In the genomic region with DNA sequence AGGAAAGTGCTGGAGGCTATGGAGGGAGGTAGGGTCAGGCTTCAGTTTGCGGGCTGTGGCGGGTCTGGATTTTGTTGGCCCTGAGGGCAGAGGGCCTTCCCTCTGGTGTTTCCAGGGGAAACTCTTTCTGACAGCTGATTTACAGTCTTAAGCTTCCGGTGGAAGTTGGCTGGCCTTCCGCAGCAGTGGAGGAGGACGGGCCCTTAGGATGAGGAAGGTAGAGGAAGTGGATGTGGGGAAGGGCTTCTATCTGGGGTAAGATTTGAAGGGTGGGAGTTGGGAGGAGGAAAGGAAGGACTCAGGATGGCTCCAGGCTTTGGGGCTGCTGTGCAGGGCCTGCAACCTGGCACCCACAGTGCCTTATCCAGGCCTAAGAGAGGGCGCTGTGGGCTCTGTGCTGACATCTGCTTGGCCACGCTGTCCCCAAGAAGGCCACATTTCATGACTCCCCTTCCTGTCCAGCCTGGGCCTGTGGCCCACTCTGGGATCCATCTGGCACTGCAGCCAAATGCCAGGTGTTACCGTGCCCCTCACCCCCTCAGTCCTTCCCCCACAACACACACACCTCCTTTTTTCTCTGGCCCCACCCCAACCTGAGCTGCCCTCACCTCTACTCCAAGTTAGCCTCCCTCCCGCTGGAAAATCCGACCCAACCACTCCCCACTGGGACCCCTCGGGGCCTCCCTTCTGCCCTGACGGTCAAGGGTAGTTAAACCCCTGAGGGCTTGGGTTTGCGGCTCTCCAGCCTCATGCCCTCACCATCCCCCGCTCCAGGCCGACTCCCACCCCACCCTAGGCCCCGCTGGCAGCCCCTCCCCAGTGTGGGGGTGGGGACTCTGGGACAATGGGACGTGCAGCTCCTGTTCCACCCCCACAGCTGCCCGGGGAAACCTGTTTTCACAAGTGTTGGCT, we compare ENCODE assay signal across 10 cellular contexts. TPM values are rescaled to one million over a fixed set of nuclear protein-coding genes. Genes with fewer than 3 reads are reported as not detected.
DNase-seq lines count a peak whose midpoint lies in the region; ATAC-seq and TF ChIP-seq lines count a peak whose summit lies in the region.
"Had no signal": no experiment of that assay in that cellular context is flagged by ENCODE, and none has a peak within 500 bp of the region (broad histone marks: within the 10 kb centered on the region; RNA-seq: fewer than 3 reads in every experiment).

No MANE protein-coding gene starts in this region.

- no peaks in the 10 kb centered on the region for H3K36me3 ChIP-seq in endodermal cell (ENCODE audit: control insufficient read depth, insufficient read depth, low read length)
- H3K36me3 ChIP-seq: adrenal gland, SJSA1 had no signal

- H3K36me3 Mint-ChIP-seq in endodermal cell (ENCODE audit: low read depth) (no peaks in the 10 kb centered on the region), nephron progenitor cell (ENCODE audit: low read depth) (no peaks in the 10 kb centered on the region)

- 44 to 69% methylated on average over 5 to 17 of the region's 18 CpGs for WGBS in endodermal cell (ENCODE audit: insufficient coverage in 1 of 2, insufficient read length in 1 of 2), 2 experiments

- no peaks in the 10 kb centered on the region for H3K9me3 ChIP-seq in endodermal cell (ENCODE audit: control insufficient read depth, low read length)
- H3K9me3 ChIP-seq: adrenal gland, SJSA1 had no signal

- H3K9me3 Mint-ChIP-seq in endodermal cell = no peaks in the 10 kb centered on the region
- H3K9me3 Mint-ChIP-seq in nephron progenitor cell = no peaks in the 10 kb centered on the region

- H3K27me3 Mint-ChIP-seq in endodermal cell (ENCODE audit: insufficient read depth) = peaks cover 6% of the 10 kb centered on the region
- peaks cover 9% of the 10 kb centered on the region for H3K27me3 Mint-ChIP-seq in nephron progenitor cell (ENCODE audit: low read depth, poor library complexity)

- ATAC-seq in HG02798 (IDR thresholded peaks at IDR 0.05; ENCODE audit: poor library complexity, unreplicated experiment) (no peak), GM21825 (IDR thresholded peaks at IDR 0.05; ENCODE audit: unreplicated experiment) (no peak)

- H3K4me1 Mint-ChIP-seq in endodermal cell (peaks cover 20% of the 10 kb centered on the region), nephron progenitor cell (peaks cover 62% of the 10 kb centered on the region)

- no peak overlapping the region for H3K27ac ChIP-seq in endodermal cell (ENCODE audit: low read depth, low read length)
- no peak overlapping the region for H3K27ac ChIP-seq in dorsolateral prefrontal cortex
- H3K27ac ChIP-seq: SJSA1 had no signal

- H3K9ac ChIP-seq in endodermal cell (ENCODE audit: extremely low read depth, low read length, poor library complexity, severe bottlenecking) = peak overlapping the region; percentile 18

- intact Hi-C loops in dorsolateral prefrontal cortex (cut with DNase I) = no loop called here

- DNase-seq in DMS79 treated with DMSO at 0.1 percent for 48 hours (lab: John Stamatoyannopoulos, UW) = peak; percentile 99
- DNase-seq in NCI-H2196 (lab: John Stamatoyannopoulos, UW; ENCODE audit: unreplicated experiment) = peak; percentile 52
- DNase-seq in endodermal cell = peak; percentile 89
- DNase-seq in nephron progenitor cell = peak; percentile 61
- no peak for DNase-seq in NK-92 (lab: John Stamatoyannopoulos, UW; ENCODE audit: unreplicated experiment)
- no peak for DNase-seq in dorsolateral prefrontal cortex
- DNase-seq: adrenal gland had no signal

- H3K27me3 ChIP-seq in endodermal cell (ENCODE audit: control insufficient read depth, insufficient read depth, low read length, poor library complexity, severe bottlenecking) (no peaks in the 10 kb centered on the region), dorsolateral prefrontal cortex (no peaks in the 10 kb centered on the region)
- H3K27me3 ChIP-seq: adrenal gland, SJSA1 had no signal

- H3K4me3 Mint-ChIP-seq in endodermal cell (peak overlapping the region; percentile 43), nephron progenitor cell (peak overlapping the region; percentile 57)

- H3K4me3 ChIP-seq in endodermal cell (ENCODE audit: low read length) (no peak overlapping the region), dorsolateral prefrontal cortex (no peak overlapping the region)
- H3K4me3 ChIP-seq: adrenal gland, SJSA1 had no signal

- peaks cover 8% of the 10 kb centered on the region for H3K4me1 ChIP-seq in endodermal cell (ENCODE audit: control insufficient read depth, insufficient read depth, low read length)
- H3K4me1 ChIP-seq: SJSA1 had no signal

- peak; percentile 18 for TF ChIP-seq CTCF in endodermal cell (conservative IDR thresholded peaks at IDR 0.05)
- no peak for TF ChIP-seq CTCF in nephron progenitor cell (IDR thresholded peaks at IDR 0.05)
- no peak for TF ChIP-seq CTCF in dorsolateral prefrontal cortex (IDR thresholded peaks at IDR 0.05 in 54 of 56, conservative IDR thresholded peaks at IDR 0.05 in 2 of 56; ENCODE audit: low read depth in 1 of 56, partially characterized antibody in 56 of 56)

- peak overlapping the region; percentile 87 for H3K27ac Mint-ChIP-seq in endodermal cell
- H3K27ac Mint-ChIP-seq in nephron progenitor cell = peak overlapping the region; percentile 94

RNA-seq across cellular contexts. Expression of gene PPP1R13B, which starts 7.7 kb away (rescaled TPM):
- total RNA-seq in endodermal cell = 10 to 100 TPM; 15.6 to 17.5 TPM
- polyA plus RNA-seq in endodermal cell (2013, experiment 1 of 2) = 3.3 TPM
- polyA plus RNA-seq in endodermal cell (2013, experiment 2 of 2) = 4.4 TPM
- 100 to 1,000 TPM in 18 of 120 experiments, 10 to 100 TPM in 102; 36.7 to 122 (median 85.6) TPM for total RNA-seq in dorsolateral prefrontal cortex

Comparison
In these comparisons a context has a peak if more than half of its experiments do, and no peak if none do; other contexts are left out.
1. DNase-seq: peak in DMS79 treated with DMSO at 0.1 percent for 48 hours (single experiment), NCI-H2196 (single experiment), endodermal cell (single experiment) and nephron progenitor cell (single experiment); none in NK-92 (single experiment) and dorsolateral prefrontal cortex (0 of 10).